Comparison of ENCODE assay signal across 11 cellular contexts in genomic region chr2:237414056-237414661, GRCh38. TPM values are rescaled to one million over a fixed set of nuclear protein-coding genes. Genes with fewer than 3 reads are reported as not detected.
DNase-seq lines count a peak whose midpoint lies in the region; ATAC-seq and TF ChIP-seq lines count a peak whose summit lies in the region.
"Had no signal": no experiment of that assay in that cellular context is flagged by ENCODE, and none has a peak within 500 bp of the region (broad histone marks: within the 10 kb centered on the region; RNA-seq: fewer than 3 reads in every experiment).

Gene COL6A3, minus strand, starts transcription at chr2:237414164. Its CDS starts 17,347 bp downstream, at chr2:237396817.

- intact Hi-C loops in aorta (cut with DNase I): loop anchor here (5.0 to 10.0 kb wide), 4 partner anchors 97 to 257 kb away; no protein-coding TSS in a partner anchor

- no peaks in the 10 kb centered on the region for H3K4me1 ChIP-seq in aorta (ENCODE audit: control insufficient read depth in 1 of 2, insufficient read depth in 2 of 2, low read length in 2 of 2)

- H3K4me3 ChIP-seq in fibroblast of pulmonary artery (replicated peaks; ENCODE audit: low read depth, low read length) (peak within 1 kb of the TSS; percentile 92), aorta (ENCODE audit: low read length in 2 of 2) (peak within 1 kb of the TSS; percentile 43 to 67)

- no peaks in the 10 kb centered on the region for H3K9me3 ChIP-seq in aorta (ENCODE audit: control insufficient read depth, low read length)

- H3K27ac ChIP-seq in aorta (ENCODE audit: low read depth in 1 of 2, low read length in 2 of 2): peak within 1 kb of the TSS in 1 of 2 donors; percentile 59

- H3K9me3 Mint-ChIP-seq in activated T-cell treated with anti-CD3 and anti-CD28 coated beads, Interleukin-2, amount 50 U/mL, for 72 hours: no peaks in the 10 kb centered on the region
- no peaks in the 10 kb centered on the region for H3K9me3 Mint-ChIP-seq in activated T-cell treated with anti-CD3 and anti-CD28 coated beads, Interleukin-2, amount 50 U/mL, for 24 hours

- no peak within 1 kb of the TSS for H3K27ac Mint-ChIP-seq in activated T-cell treated with anti-CD3 and anti-CD28 coated beads, Interleukin-2, amount 50 U/mL, for 72 hours
- no peak within 1 kb of the TSS for H3K27ac Mint-ChIP-seq in activated T-cell treated with anti-CD3 and anti-CD28 coated beads, Interleukin-2, amount 50 U/mL, for 24 hours

- DNase-seq in activated T-cell treated with anti-CD3 and anti-CD28 coated beads, Interleukin-2, amount 50 U/mL, for 72 hours: no peak
- DNase-seq in activated T-cell treated with anti-CD3 and anti-CD28 coated beads, Interleukin-2, amount 50 U/mL, for 24 hours: no peak
- DNase-seq in fibroblast of pulmonary artery (ENCODE audit: low read depth): peak; percentile 93
- DNase-seq in non-pigmented ciliary epithelial cell (ENCODE audit: low read depth): peak; percentile 32
- peak in 1 of 2 donors; percentile 84 for DNase-seq in aorta
- DNase-seq in KBM-7: no peak
- DNase-seq in activated effector memory CD4-positive, alpha-beta T cell treated with anti-CD3 and anti-CD28 coated beads, Interleukin-2, amount 50 U/mL, for 16 hours: no peak
- DNase-seq: ACHN, MV-4-11, RPMI8226 had no signal

- H3K27me3 ChIP-seq in aorta (ENCODE audit: control insufficient read depth in 1 of 2, insufficient read depth in 2 of 2, low read length in 1 of 2): no peaks in the 10 kb centered on the region

- no peak for TF ChIP-seq CTCF in fibroblast of pulmonary artery (IDR thresholded peaks at IDR 0.05; ENCODE audit: low read length, missing control alignments)

- peaks cover 0 to 2% of the 10 kb centered on the region in 2 donors for H3K36me3 Mint-ChIP-seq in activated T-cell treated with anti-CD3 and anti-CD28 coated beads, Interleukin-2, amount 50 U/mL, for 72 hours (ENCODE audit: insufficient read depth in 2 of 2)
- peaks cover 74% of the 10 kb centered on the region for H3K36me3 Mint-ChIP-seq in activated T-cell treated with anti-CD3 and anti-CD28 coated beads, Interleukin-2, amount 50 U/mL, for 24 hours (ENCODE audit: low read depth)

- no peaks in the 10 kb centered on the region for H3K36me3 ChIP-seq in aorta (ENCODE audit: control insufficient read depth in 1 of 2, insufficient read depth in 2 of 2, low read length in 1 of 2)

- in situ Hi-C loops in KBM-7 (cut with MboI; ENCODE audit: low pct_unique_long_range_greater_than_20kb, low sequenced_read_pairs): no loop called here

- H3K4me3 Mint-ChIP-seq in activated T-cell treated with anti-CD3 and anti-CD28 coated beads, Interleukin-2, amount 50 U/mL, for 72 hours: no peak within 1 kb of the TSS
- no peak within 1 kb of the TSS for H3K4me3 Mint-ChIP-seq in activated T-cell treated with anti-CD3 and anti-CD28 coated beads, Interleukin-2, amount 50 U/mL, for 24 hours

- 6 to 9% methylated on average over 8 of the region's 9 CpGs for WGBS in aorta, 2 donors

- ATAC-seq in activated T-cell treated with anti-CD3 and anti-CD28 coated beads, Interleukin-2, amount 50 U/mL, for 72 hours (replicated peaks in 1 of 2): no peak
- ATAC-seq in aorta (ENCODE audit: low FRiP score): peak; percentile 75
- no peak for ATAC-seq in HG02840 (IDR thresholded peaks at IDR 0.05; ENCODE audit: low FRiP score, unreplicated experiment)

- no peaks in the 10 kb centered on the region for H3K27me3 Mint-ChIP-seq in activated T-cell treated with anti-CD3 and anti-CD28 coated beads, Interleukin-2, amount 50 U/mL, for 72 hours (ENCODE audit: low read depth)
- no peaks in the 10 kb centered on the region for H3K27me3 Mint-ChIP-seq in activated T-cell treated with anti-CD3 and anti-CD28 coated beads, Interleukin-2, amount 50 U/mL, for 24 hours

- H3K4me1 Mint-ChIP-seq in activated T-cell treated with anti-CD3 and anti-CD28 coated beads, Interleukin-2, amount 50 U/mL, for 72 hours (ENCODE audit: low read depth): peaks cover 6% of the 10 kb centered on the region
- H3K4me1 Mint-ChIP-seq in activated T-cell treated with anti-CD3 and anti-CD28 coated beads, Interleukin-2, amount 50 U/mL, for 24 hours (ENCODE audit: low read depth): peaks cover 2% of the 10 kb centered on the region

RNA-seq across cellular contexts. Expression of gene COL6A3, which starts in this region (rescaled TPM):
- total RNA-seq in activated T-cell treated with anti-CD3 and anti-CD28 coated beads, Interleukin-2, amount 50 U/mL, for 72 hours: 10 to 100 TPM; 12.0 to 17.3 TPM
- 100 to 1,000 TPM; 190 to 289 TPM for total RNA-seq in aorta
- 10 to 100 TPM in 1 of 2 donors, 1 to 10 TPM in 1; 7.3 to 54.5 TPM for polyA plus RNA-seq in aorta

Comparison
In these comparisons a context has a peak if more than half of its experiments do, and no peak if none do; other contexts are left out.
1. RNA of gene COL6A3 (total RNA-seq): 190 to 289 TPM in aorta; 12.0 to 17.3 TPM in activated T-cell treated with anti-CD3 and anti-CD28 coated beads, Interleukin-2, amount 50 U/mL, for 72 hours; every median in the first group is over 10 times any median in the second.
2. DNase-seq: peak in fibroblast of pulmonary artery (single experiment) and non-pigmented ciliary epithelial cell (single experiment); none in activated T-cell treated with anti-CD3 and anti-CD28 coated beads, Interleukin-2, amount 50 U/mL, for 72 hours (0 of 2), activated T-cell treated with anti-CD3 and anti-CD28 coated beads, Interleukin-2, amount 50 U/mL, for 24 hours (single experiment), KBM-7 (single experiment) and activated effector memory CD4-positive, alpha-beta T cell treated with anti-CD3 and anti-CD28 coated beads, Interleukin-2, amount 50 U/mL, for 16 hours (single experiment).